In genomic region chr19:17098326-17098725, GRCh38 we compare ENCODE assay signal across 14 cellular contexts. TPM values are rescaled to one million over a fixed set of nuclear protein-coding genes. Genes with fewer than 3 reads are reported as not detected.
A peak's percentile ranks its signal among the peaks of the same experiment; 100 is the strongest.
DNase-seq lines count a peak whose midpoint lies in the region; ATAC-seq and TF ChIP-seq lines count a peak whose summit lies in the region.
"Had no signal": no experiment of that assay in that cellular context is flagged by ENCODE, and none has a peak within 500 bp of the region (broad histone marks: within the 10 kb centered on the region; RNA-seq: fewer than 3 reads in every experiment).

No MANE protein-coding gene starts in this region.

- peak overlapping the region; percentile 3 for H2BK5ac ChIP-seq in IMR-90 (ENCODE audit: low read depth, low read length, poor library complexity, severe bottlenecking)

- no peak overlapping the region for H2AK5ac ChIP-seq in IMR-90 (ENCODE audit: low read depth, low read length)

- peak overlapping the region; percentile 51; the same call in 1 of the 2 replicates for H3K4ac ChIP-seq in IMR-90 (ENCODE audit: low read depth, low read length)

- H3K36me3 ChIP-seq in Caco-2 (ENCODE audit: control insufficient read depth, insufficient read depth, low read length) (peaks cover 5% of the 10 kb centered on the region), IMR-90 (ENCODE audit: control insufficient read depth, insufficient read depth, low read length) (peaks cover 26% of the 10 kb centered on the region)
- H3K36me3 ChIP-seq: colonic mucosa had no signal

- no peak for ATAC-seq in IMR-90 (ENCODE audit: low read depth)
- no peak for ATAC-seq in GM18861 (IDR thresholded peaks at IDR 0.05; ENCODE audit: unreplicated experiment)
- ATAC-seq in GM19328 (IDR thresholded peaks at IDR 0.05; ENCODE audit: unreplicated experiment): no peak
- no peak for ATAC-seq in HG03521 (IDR thresholded peaks at IDR 0.05; ENCODE audit: unreplicated experiment)

- peak overlapping the region; percentile 5; the same call in 1 of the 2 replicates for H4K91ac ChIP-seq in IMR-90 (ENCODE audit: insufficient read depth, low read depth, low read length)

- dilution Hi-C loops in IMR-90 (cut with HindIII; ENCODE audit: low sequenced_read_pairs, unreplicated experiment): no loop called here

- no peak overlapping the region for H2BK15ac ChIP-seq in IMR-90 (ENCODE audit: low read depth, low read length)

- H3K18ac ChIP-seq in IMR-90 (ENCODE audit: low read depth, low read length): no peak overlapping the region

- DNase-seq in Caco-2 (no peak), IMR-90 (peak; percentile 34), immature natural killer cell (no peak), progenitor cell of endocrine pancreas (ENCODE audit: low spot score, unreplicated experiment) (no peak)
- no peak for DNase-seq in activated T-helper 1 cell treated with anti-CD3 and anti-CD28 coated beads, Interleukin-12 subunit alpha, Interleukin-12 subunit beta, Interleukin-2, Interleukin-4 antibody, amounts not matched to agents 30 ng/mL and 10 ng/mL and 1 ng/mL, durations not matched to agents 14 hours and 24 hours and 36 hours (ENCODE audit: low spot score)
- DNase-seq: activated CD4-positive, alpha-beta T cell treated with anti-CD3 and anti-CD28 coated beads for 1 hour; colonic mucosa; DMS79 treated with DMSO at 0.1 percent for 48 hours; kidney glomerular epithelial cell; NK-92 treated with Interleukin-12 subunit alpha and Interleukin-12 subunit beta, amount 100 ng/mL, for 24 hours; stimulated activated CD4-positive, alpha-beta T cell treated with anti-CD3 and anti-CD28 coated beads, Interleukin-4, amount 100 ng/mL, for 1 hour had no signal

- H3K9me3 Mint-ChIP-seq in Caco-2 (ENCODE audit: unreplicated experiment): no peaks in the 10 kb centered on the region
- no peaks in the 10 kb centered on the region for H3K9me3 Mint-ChIP-seq in immature natural killer cell
- H3K9me3 Mint-ChIP-seq in progenitor cell of endocrine pancreas (ENCODE audit: low read depth): peaks cover 6% of the 10 kb centered on the region
- H3K9me3 Mint-ChIP-seq in activated T-helper 1 cell treated with anti-CD3 and anti-CD28 coated beads, Interleukin-12 subunit alpha, Interleukin-12 subunit beta, Interleukin-2, Interleukin-4 antibody, amounts not matched to agents 30 ng/mL and 10 ng/mL and 1 ng/mL, durations not matched to agents 14 hours and 24 hours and 36 hours: no peaks in the 10 kb centered on the region

- H4K8ac ChIP-seq in IMR-90 (ENCODE audit: low read depth in 2 of 2, low read length in 2 of 2): no peak overlapping the region

- peaks cover 5 to 71% of the 10 kb centered on the region in 2 experiments for H3K79me1 ChIP-seq in IMR-90 (ENCODE audit: low read depth in 1 of 2, low read length in 2 of 2)

- intact Hi-C loops in Caco-2 (cut with micrococcal nuclease; ENCODE audit: unreplicated experiment): no loop called here
- intact Hi-C loops in IMR-90 (cut with micrococcal nuclease): no loop called here
- intact Hi-C loops in activated T-helper 1 cell treated with anti-CD3 and anti-CD28 coated beads, Interleukin-12 subunit alpha, Interleukin-12 subunit beta, Interleukin-2, Interleukin-4 antibody, amounts not matched to agents 30 ng/mL and 10 ng/mL and 1 ng/mL, durations not matched to agents 14 hours and 24 hours and 36 hours (cut with micrococcal nuclease): no loop called here

- H3K56ac ChIP-seq in IMR-90 (ENCODE audit: extremely low read depth, insufficient read depth, low read length): no peak overlapping the region

- no peak for TF ChIP-seq RAD21 in IMR-90 (IDR thresholded peaks at IDR 0.05; ENCODE audit: low read length)

- no peak overlapping the region for H3K4me2 ChIP-seq in IMR-90 (ENCODE audit: low read depth, low read length)

- H4K20me1 ChIP-seq in IMR-90 (ENCODE audit: insufficient read depth, low read length): peaks cover 62% of the 10 kb centered on the region

- H2BK20ac ChIP-seq in IMR-90 (ENCODE audit: low read depth, low read length): no peak overlapping the region

- H3K9me3 ChIP-seq in Caco-2 (no peaks in the 10 kb centered on the region), IMR-90 (ENCODE audit: control insufficient read depth, insufficient read depth, low read length) (no peaks in the 10 kb centered on the region)
- H3K9me3 ChIP-seq: colonic mucosa had no signal

- no peak overlapping the region for H4K5ac ChIP-seq in IMR-90 (ENCODE audit: low read depth, low read length)

- H3K4me1 Mint-ChIP-seq in Caco-2 (ENCODE audit: low read depth, unreplicated experiment) (peaks cover 15% of the 10 kb centered on the region), immature natural killer cell (peaks cover 55 to 65% of the 10 kb centered on the region in 2 donors), progenitor cell of endocrine pancreas (ENCODE audit: low read depth) (peaks cover 7% of the 10 kb centered on the region)
- peaks cover 16% of the 10 kb centered on the region for H3K4me1 Mint-ChIP-seq in activated T-helper 1 cell treated with anti-CD3 and anti-CD28 coated beads, Interleukin-12 subunit alpha, Interleukin-12 subunit beta, Interleukin-2, Interleukin-4 antibody, amounts not matched to agents 30 ng/mL and 10 ng/mL and 1 ng/mL, durations not matched to agents 14 hours and 24 hours and 36 hours (ENCODE audit: low read depth)

- H3K27me3 Mint-ChIP-seq in Caco-2 (ENCODE audit: insufficient read depth, unreplicated experiment): no peaks in the 10 kb centered on the region
- peaks cover 4 to 16% (median 14%) of the 10 kb centered on the region in 3 donors for H3K27me3 Mint-ChIP-seq in immature natural killer cell (ENCODE audit: low read depth in 3 of 3)
- no peaks in the 10 kb centered on the region for H3K27me3 Mint-ChIP-seq in progenitor cell of endocrine pancreas
- no peaks in the 10 kb centered on the region for H3K27me3 Mint-ChIP-seq in activated T-helper 1 cell treated with anti-CD3 and anti-CD28 coated beads, Interleukin-12 subunit alpha, Interleukin-12 subunit beta, Interleukin-2, Interleukin-4 antibody, amounts not matched to agents 30 ng/mL and 10 ng/mL and 1 ng/mL, durations not matched to agents 14 hours and 24 hours and 36 hours (ENCODE audit: insufficient read depth)

- H3K9ac ChIP-seq in IMR-90 (ENCODE audit: low read depth, low read length): no peak overlapping the region

- no peak overlapping the region for H3K23ac ChIP-seq in IMR-90 (ENCODE audit: low read depth, low read length)

- no peak for TF ChIP-seq POLR2A in IMR-90 (IDR thresholded peaks at IDR 0.05; ENCODE audit: low read depth, low read length)

- CTCF ChIA-PET in Caco-2 (lab: Charles Lee) (interaction anchor here (0.6 kb wide), 1 partner anchor 95 kb away, joined by 3 read pairs; no protein-coding TSS in a partner anchor), IMR-90 (lab: Yijun Ruan, JAX) (interaction anchor here (0.6 kb wide), 1 partner anchor 1181 kb away, joined by 3 read pairs; no protein-coding TSS in a partner anchor)

- H3K27me3 ChIP-seq in Caco-2 (replicated peaks; ENCODE audit: control insufficient read depth, insufficient read depth, low read length): no peaks in the 10 kb centered on the region
- no peaks in the 10 kb centered on the region for H3K27me3 ChIP-seq in IMR-90 (ENCODE audit: control insufficient read depth, insufficient read depth, low read length)
- H3K27me3 ChIP-seq: colonic mucosa had no signal

- H3K4me3 ChIP-seq in Caco-2 (ENCODE audit: low read depth, low read length): no peak overlapping the region
- H3K4me3 ChIP-seq in IMR-90 (ENCODE audit: insufficient read depth, low read depth, low read length): no peak overlapping the region
- H3K4me3 ChIP-seq: colonic mucosa had no signal

- H3K27ac ChIP-seq in IMR-90 (ENCODE audit: insufficient read depth, low read length): no peak overlapping the region
- H3K27ac ChIP-seq: colonic mucosa had no signal

- no TSS peak for BruUV-seq in Caco-2 (replicated peaks; lab: Mats Ljungman, UMichigan)
- BruUV-seq in IMR-90 (replicated peaks; lab: Mats Ljungman, UMichigan): no TSS peak

- H2AK9ac ChIP-seq in IMR-90 (replicated peaks; ENCODE audit: low read depth, low read length, poor library complexity): peak overlapping the region; percentile 72

- H2BK120ac ChIP-seq in IMR-90 (ENCODE audit: low read depth, low read length): no peak overlapping the region

- H3K4me1 ChIP-seq in Caco-2 (peaks cover 17% of the 10 kb centered on the region), IMR-90 (ENCODE audit: control insufficient read depth, insufficient read depth, low read length) (peaks cover 8% of the 10 kb centered on the region)

- H3K14ac ChIP-seq in IMR-90 (replicated peaks; ENCODE audit: low read depth, low read length): no peak overlapping the region

- POLR2A ChIA-PET in Caco-2 (lab: Charles Lee): no interaction called here
- POLR2A ChIA-PET in IMR-90 (lab: Charles Lee; ENCODE audit: unreplicated experiment): interaction anchor here (0.7 kb wide), 1 partner anchor 128 kb away, joined by 3 read pairs; the partner anchor contains the start of gene OCEL1

- in situ Hi-C loops in IMR-90 (cut with MboI; ENCODE audit: low sequenced_read_pairs): no loop called here

- peaks cover 25% of the 10 kb centered on the region for H3K9me1 ChIP-seq in IMR-90 (ENCODE audit: insufficient read depth, low read length)

- TF ChIP-seq CTCF in Caco-2 (IDR thresholded peaks at IDR 0.05; ENCODE audit: insufficient read depth in 1 of 2, low read depth in 1 of 2, low read length in 1 of 2, severe bottlenecking in 1 of 2, unreplicated experiment in 1 of 2) (no peak), IMR-90 (conservative IDR thresholded peaks at IDR 0.05; ENCODE audit: low read depth, low read length) (no peak), progenitor cell of endocrine pancreas (IDR thresholded peaks at IDR 0.05; ENCODE audit: unreplicated experiment) (no peak)

- H2AFZ ChIP-seq in IMR-90 (replicated peaks; ENCODE audit: low read length, poor library complexity): no peak overlapping the region

- H3K36me3 Mint-ChIP-seq in Caco-2 (ENCODE audit: insufficient read depth, unreplicated experiment) (peaks cover 48% of the 10 kb centered on the region), immature natural killer cell (peaks cover 12 to 21% (median 13%) of the 10 kb centered on the region in 3 donors), progenitor cell of endocrine pancreas (ENCODE audit: insufficient read depth) (peaks cover 15% of the 10 kb centered on the region)
- H3K36me3 Mint-ChIP-seq in activated T-helper 1 cell treated with anti-CD3 and anti-CD28 coated beads, Interleukin-12 subunit alpha, Interleukin-12 subunit beta, Interleukin-2, Interleukin-4 antibody, amounts not matched to agents 30 ng/mL and 10 ng/mL and 1 ng/mL, durations not matched to agents 14 hours and 24 hours and 36 hours (ENCODE audit: low read depth): peaks cover 29% of the 10 kb centered on the region

- WGBS in IMR-90 (ENCODE audit: extremely low coverage in 2 of 2, insufficient read length in 1 of 2), 2 experiments: 75% methylated on average over 9 of the region's 9 CpGs; no CpG with 5 or more reads in 1 of the 2 experiments

- H3K4me3 Mint-ChIP-seq in Caco-2 (ENCODE audit: unreplicated experiment): no peak overlapping the region
- H3K4me3 Mint-ChIP-seq in immature natural killer cell: peak overlapping the region in 1 of 5 donors; percentile 38
- no peak overlapping the region for H3K4me3 Mint-ChIP-seq in progenitor cell of endocrine pancreas (ENCODE audit: low read depth)
- H3K4me3 Mint-ChIP-seq in activated T-helper 1 cell treated with anti-CD3 and anti-CD28 coated beads, Interleukin-12 subunit alpha, Interleukin-12 subunit beta, Interleukin-2, Interleukin-4 antibody, amounts not matched to agents 30 ng/mL and 10 ng/mL and 1 ng/mL, durations not matched to agents 14 hours and 24 hours and 36 hours: no peak overlapping the region

- H3K27ac Mint-ChIP-seq in Caco-2 (ENCODE audit: unreplicated experiment): peak overlapping the region; percentile 33
- peak overlapping the region in 4 of 6 donors; percentile 24 to 85 (median 34) for H3K27ac Mint-ChIP-seq in immature natural killer cell
- H3K27ac Mint-ChIP-seq in progenitor cell of endocrine pancreas: peak overlapping the region; percentile 5
- H3K27ac Mint-ChIP-seq in activated T-helper 1 cell treated with anti-CD3 and anti-CD28 coated beads, Interleukin-12 subunit alpha, Interleukin-12 subunit beta, Interleukin-2, Interleukin-4 antibody, amounts not matched to agents 30 ng/mL and 10 ng/mL and 1 ng/mL, durations not matched to agents 14 hours and 24 hours and 36 hours: no peak overlapping the region

RNA-seq across cellular contexts. Expression of gene MYO9B, which starts 22.7 kb away (rescaled TPM):
- total RNA-seq in Caco-2 (2022): 47.6 and 52.8 TPM in 2 replicates
- 59.7 and 61.8 TPM in 2 replicates for total RNA-seq in IMR-90 (2012; rRNA removed)
- polyA plus RNA-seq in IMR-90 (2012; rRNA removed): 77.8 and 91.3 TPM in 2 replicates
- 40.1 and 51.5 TPM in 2 replicates for polyA plus RNA-seq in IMR-90 (2012; cell fraction: cytosol; rRNA removed)
- 248 and 366 TPM in 2 replicates for polyA plus RNA-seq in IMR-90 (2012; cell fraction: nucleus; rRNA removed; ENCODE audit: low replicate concordance)
- polyA plus RNA-seq in immature natural killer cell: 10 to 100 TPM in 1 of 3 donors, 1 to 10 TPM in 2; 5.9 to 33.8 (median 6.0) TPM
- 78.5 and 79.7 TPM in 2 replicates for total RNA-seq in progenitor cell of endocrine pancreas
- 134 and 137 TPM in 2 replicates for total RNA-seq in activated T-helper 1 cell treated with anti-CD3 and anti-CD28 coated beads, Interleukin-12 subunit alpha, Interleukin-12 subunit beta, Interleukin-2, Interleukin-4 antibody, amounts not matched to agents 30 ng/mL and 10 ng/mL and 1 ng/mL, durations not matched to agents 14 hours and 24 hours and 36 hours

RNA-seq across cellular contexts. Expression of gene HAUS8, which starts 23.1 kb away (rescaled TPM):
- total RNA-seq in Caco-2 (2022) (24.4 and 30.6 TPM in 2 replicates), IMR-90 (2012; rRNA removed) (3.4 and 3.9 TPM in 2 replicates), progenitor cell of endocrine pancreas (17.7 and 21.7 TPM in 2 replicates)
- polyA plus RNA-seq in IMR-90 (2012; rRNA removed) (12.8 and 14.2 TPM in 2 replicates), immature natural killer cell (1 to 10 TPM; 1.0 to 9.8 (median 4.9) TPM)
- polyA plus RNA-seq in IMR-90 (2012; cell fraction: cytosol; rRNA removed): 5.6 and 11.0 TPM in 2 replicates
- 9.8 and 12.0 TPM in 2 replicates for polyA plus RNA-seq in IMR-90 (2012; cell fraction: nucleus; rRNA removed; ENCODE audit: low replicate concordance)
- total RNA-seq in activated T-helper 1 cell treated with anti-CD3 and anti-CD28 coated beads, Interleukin-12 subunit alpha, Interleukin-12 subunit beta, Interleukin-2, Interleukin-4 antibody, amounts not matched to agents 30 ng/mL and 10 ng/mL and 1 ng/mL, durations not matched to agents 14 hours and 24 hours and 36 hours: 32.8 and 34.9 TPM in 2 replicates
